ENCODE assay signal across 30 cellular contexts in the genomic region with DNA sequence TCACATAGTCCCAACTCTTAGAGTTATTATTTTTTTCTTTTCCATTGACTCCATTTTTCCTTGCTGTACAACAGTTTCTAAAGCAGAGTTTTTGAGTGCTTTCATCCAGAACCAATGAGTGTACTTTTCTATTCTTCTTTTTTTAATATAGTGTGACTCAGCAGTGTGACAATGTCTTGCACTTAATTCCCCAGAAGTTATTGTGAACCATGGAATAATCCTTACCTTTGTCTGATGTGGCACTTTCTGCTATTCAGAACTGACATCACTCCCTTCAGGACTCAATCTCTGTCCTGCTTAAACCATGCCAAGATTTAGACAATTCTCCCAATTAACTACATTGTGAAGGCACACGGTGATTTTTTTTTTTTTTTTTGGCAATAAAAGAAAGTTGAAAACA. TPM values are rescaled to one million over a fixed set of nuclear protein-coding genes. Genes with fewer than 3 reads are reported as not detected.
"Had no signal": no experiment of that assay in that cellular context is flagged by ENCODE, and none has a peak within 500 bp of the region (broad histone marks: within the 10 kb centered on the region; RNA-seq: fewer than 3 reads in every experiment).

No MANE protein-coding gene starts in this region.

- H3K9me3 ChIP-seq: ascending aorta, esophagus squamous epithelium had no signal

- DNase-seq: activated CD4-positive, alpha-beta memory T cell treated with anti-CD3 and anti-CD28 coated beads, Interleukin-2, amount 10 ng/mL, durations not matched to agents 7 days and 5 days; activated CD4-positive, alpha-beta T cell treated with anti-CD3 and anti-CD28 coated beads for 36 hours; activated CD4-positive, alpha-beta T cell treated with anti-CD3 and anti-CD28 coated beads, Interleukin-2, amount 10 ng/mL, durations not matched to agents 24 days and 14 days; activated CD4-positive, alpha-beta T cell treated with anti-CD3 and anti-CD28 coated beads, Interleukin-2, amount 50 U/mL, for 4 hours; activated CD4-positive, CD25-positive, alpha-beta regulatory T cell; activated CD4-positive, CD25-positive, alpha-beta regulatory T cell treated with anti-CD3 and anti-CD28 coated beads, Interleukin-2, amount 50 U/mL, for 72 hours; activated CD8-positive, alpha-beta memory T cell treated with anti-CD3 and anti-CD28 coated beads, Interleukin-2, amount 50 U/mL, for 48 hours; activated gamma-delta T cell; activated naive CD4-positive, alpha-beta T cell; activated naive CD4-positive, alpha-beta T cell treated with anti-CD3 and anti-CD28 coated beads, Interleukin-2, amount 10 ng/mL, durations not matched to agents 7 days and 5 days; activated naive CD8-positive, alpha-beta T cell treated with anti-CD3 and anti-CD28 coated beads, Interleukin-2, amount 10 ng/mL, durations not matched to agents 7 days and 5 days; activated T-cell treated with anti-CD3 and anti-CD28 coated beads for 4 hours; activated T-cell treated with anti-CD3 and anti-CD28 coated beads, Interleukin-2, amount 50 U/mL, for 24 hours; activated T-cell treated with anti-CD3 and anti-CD28 coated beads, Interleukin-2, amount 50 U/mL, for 72 hours; brain microvascular endothelial cell; dorsolateral prefrontal cortex; effector memory CD4-positive, alpha-beta T cell; endodermal cell; erythroblast; esophagus squamous epithelium; foreskin melanocyte; head of caudate nucleus; T-helper 2 cell had no signal

- H3K4me3 ChIP-seq: ascending aorta, coronary artery, dorsolateral prefrontal cortex, esophagus squamous epithelium had no signal

- H3K27ac Mint-ChIP-seq: activated CD4-positive, alpha-beta memory T cell treated with anti-CD3 and anti-CD28 coated beads, Interleukin-2, amount 10 ng/mL, durations not matched to agents 7 days and 5 days; activated CD4-positive, alpha-beta T cell treated with anti-CD3 and anti-CD28 coated beads for 36 hours; activated CD4-positive, alpha-beta T cell treated with anti-CD3 and anti-CD28 coated beads, Interleukin-2, amount 10 ng/mL, durations not matched to agents 24 days and 14 days; activated naive CD4-positive, alpha-beta T cell treated with anti-CD3 and anti-CD28 coated beads, Interleukin-2, amount 10 ng/mL, durations not matched to agents 7 days and 5 days; activated naive CD4-positive, alpha-beta T cell treated with anti-CD3 and anti-CD28 coated beads, Interleukin-2, amount 50 U/mL, for 72 hours; activated naive CD8-positive, alpha-beta T cell treated with anti-CD3 and anti-CD28 coated beads, Interleukin-2, amount 10 ng/mL, durations not matched to agents 7 days and 5 days; activated T-cell treated with anti-CD3 and anti-CD28 coated beads, Interleukin-2, amount 50 U/mL, for 24 hours; activated T-cell treated with anti-CD3 and anti-CD28 coated beads, Interleukin-2, amount 50 U/mL, for 72 hours; dendritic cell treated with granulocyte-macrophage colony-stimulating factor and Interleukin-4, amounts not matched to agents 40 ng/mL and 50 ng/mL, for 4 days; endodermal cell had no signal

- H3K27ac ChIP-seq: ascending aorta, brain microvascular endothelial cell, coronary artery, dorsolateral prefrontal cortex, esophagus squamous epithelium had no signal

- ATAC-seq: activated CD4-positive, alpha-beta T cell treated with anti-CD3 and anti-CD28 coated beads for 36 hours; activated naive CD4-positive, alpha-beta T cell treated with anti-CD3 and anti-CD28 coated beads, Interleukin-2, amount 50 U/mL, for 72 hours; activated T-cell treated with anti-CD3 and anti-CD28 coated beads, Interleukin-2, amount 50 U/mL, for 72 hours had no signal

- H3K4me3 Mint-ChIP-seq: activated CD4-positive, alpha-beta memory T cell treated with anti-CD3 and anti-CD28 coated beads, Interleukin-2, amount 10 ng/mL, durations not matched to agents 7 days and 5 days; activated CD4-positive, alpha-beta T cell treated with anti-CD3 and anti-CD28 coated beads for 36 hours; activated CD4-positive, alpha-beta T cell treated with anti-CD3 and anti-CD28 coated beads, Interleukin-2, amount 10 ng/mL, durations not matched to agents 24 days and 14 days; activated naive CD4-positive, alpha-beta T cell treated with anti-CD3 and anti-CD28 coated beads, Interleukin-2, amount 10 ng/mL, durations not matched to agents 7 days and 5 days; activated naive CD8-positive, alpha-beta T cell treated with anti-CD3 and anti-CD28 coated beads, Interleukin-2, amount 10 ng/mL, durations not matched to agents 7 days and 5 days; activated T-cell treated with anti-CD3 and anti-CD28 coated beads, Interleukin-2, amount 50 U/mL, for 24 hours; activated T-cell treated with anti-CD3 and anti-CD28 coated beads, Interleukin-2, amount 50 U/mL, for 72 hours; central memory CD8-positive, alpha-beta T cell; dendritic cell treated with granulocyte-macrophage colony-stimulating factor and Interleukin-4, amounts not matched to agents 40 ng/mL and 50 ng/mL, for 4 days; endodermal cell had no signal

- H3K27me3 Mint-ChIP-seq: activated CD4-positive, alpha-beta memory T cell treated with anti-CD3 and anti-CD28 coated beads, Interleukin-2, amount 10 ng/mL, durations not matched to agents 7 days and 5 days; activated CD4-positive, alpha-beta T cell treated with anti-CD3 and anti-CD28 coated beads for 36 hours; activated CD4-positive, alpha-beta T cell treated with anti-CD3 and anti-CD28 coated beads, Interleukin-2, amount 10 ng/mL, durations not matched to agents 24 days and 14 days; activated naive CD4-positive, alpha-beta T cell treated with anti-CD3 and anti-CD28 coated beads, Interleukin-2, amount 10 ng/mL, durations not matched to agents 7 days and 5 days; activated naive CD8-positive, alpha-beta T cell treated with anti-CD3 and anti-CD28 coated beads, Interleukin-2, amount 10 ng/mL, durations not matched to agents 7 days and 5 days; activated T-cell treated with anti-CD3 and anti-CD28 coated beads, Interleukin-2, amount 50 U/mL, for 24 hours; central memory CD8-positive, alpha-beta T cell; dendritic cell treated with granulocyte-macrophage colony-stimulating factor and Interleukin-4, amounts not matched to agents 40 ng/mL and 50 ng/mL, for 4 days had no signal

- FAIRE-seq: bronchial epithelial cell had no signal

- H3K27me3 ChIP-seq: ascending aorta, brain microvascular endothelial cell, dorsolateral prefrontal cortex had no signal

- H3K9me3 Mint-ChIP-seq: activated CD4-positive, alpha-beta memory T cell treated with anti-CD3 and anti-CD28 coated beads, Interleukin-2, amount 10 ng/mL, durations not matched to agents 7 days and 5 days; activated CD4-positive, alpha-beta T cell treated with anti-CD3 and anti-CD28 coated beads, Interleukin-2, amount 10 ng/mL, durations not matched to agents 24 days and 14 days; activated naive CD4-positive, alpha-beta T cell treated with anti-CD3 and anti-CD28 coated beads, Interleukin-2, amount 10 ng/mL, durations not matched to agents 7 days and 5 days; dendritic cell treated with granulocyte-macrophage colony-stimulating factor and Interleukin-4, amounts not matched to agents 40 ng/mL and 50 ng/mL, for 4 days; endodermal cell had no signal

- H3K36me3 ChIP-seq: ascending aorta, brain microvascular endothelial cell, esophagus squamous epithelium had no signal

- H3K4me1 ChIP-seq: ascending aorta had no signal

- H3K36me3 Mint-ChIP-seq: activated naive CD4-positive, alpha-beta T cell treated with anti-CD3 and anti-CD28 coated beads, Interleukin-2, amount 10 ng/mL, durations not matched to agents 7 days and 5 days; activated naive CD4-positive, alpha-beta T cell treated with anti-CD3 and anti-CD28 coated beads, Interleukin-2, amount 50 U/mL, for 72 hours; activated naive CD8-positive, alpha-beta T cell treated with anti-CD3 and anti-CD28 coated beads, Interleukin-2, amount 10 ng/mL, durations not matched to agents 7 days and 5 days had no signal

- H3K4me1 Mint-ChIP-seq: activated CD4-positive, alpha-beta memory T cell treated with anti-CD3 and anti-CD28 coated beads, Interleukin-2, amount 10 ng/mL, durations not matched to agents 7 days and 5 days; activated CD4-positive, alpha-beta T cell treated with anti-CD3 and anti-CD28 coated beads for 36 hours; activated CD4-positive, alpha-beta T cell treated with anti-CD3 and anti-CD28 coated beads, Interleukin-2, amount 10 ng/mL, durations not matched to agents 24 days and 14 days; activated naive CD4-positive, alpha-beta T cell treated with anti-CD3 and anti-CD28 coated beads, Interleukin-2, amount 10 ng/mL, durations not matched to agents 7 days and 5 days; activated naive CD8-positive, alpha-beta T cell treated with anti-CD3 and anti-CD28 coated beads, Interleukin-2, amount 10 ng/mL, durations not matched to agents 7 days and 5 days; central memory CD8-positive, alpha-beta T cell had no signal

RNA-seq across cellular contexts. Expression of a gene that starts 41.5 kb away (rescaled TPM):
- total RNA-seq: activated CD4-positive, alpha-beta memory T cell treated with anti-CD3 and anti-CD28 coated beads, Interleukin-2, amount 10 ng/mL, durations not matched to agents 7 days and 5 days; activated CD4-positive, alpha-beta T cell treated with anti-CD3 and anti-CD28 coated beads for 36 hours; activated CD4-positive, alpha-beta T cell treated with anti-CD3 and anti-CD28 coated beads, Interleukin-2, amount 10 ng/mL, durations not matched to agents 24 days and 14 days; activated naive CD4-positive, alpha-beta T cell treated with anti-CD3 and anti-CD28 coated beads, Interleukin-2, amount 50 U/mL, for 72 hours; activated T-cell treated with anti-CD3 and anti-CD28 coated beads, Interleukin-2, amount 50 U/mL, for 72 hours; ascending aorta; T-helper 1 cell treated with Interleukin-12 subunit alpha and Interleukin-12 subunit beta and Interleukin-4 antibody, amounts not matched to agents 30 ng/mL and 1 ng/mL, for 36 hours had no signal
